In genomic region chr20:10022615-10023014, GRCh38 we compare ENCODE assay signal across 20 cellular contexts.
"Had no signal": no experiment of that assay in that cellular context is flagged by ENCODE, and none has a peak within 500 bp of the region (broad histone marks: within the 10 kb centered on the region; RNA-seq: fewer than 3 reads in every experiment).

No MANE protein-coding gene starts in this region.

- H3K4me1 Mint-ChIP-seq: activated CD4-positive, alpha-beta T cell treated with anti-CD3 and anti-CD28 coated beads for 36 hours; naive thymus-derived CD8-positive, alpha-beta T cell; WTC11 had no signal

- H3K27ac Mint-ChIP-seq: activated CD4-positive, alpha-beta memory T cell treated with anti-CD3 and anti-CD28 coated beads for 36 hours; activated CD4-positive, alpha-beta T cell treated with anti-CD3 and anti-CD28 coated beads for 36 hours; activated naive CD4-positive, alpha-beta T cell treated with anti-CD3 and anti-CD28 coated beads, Interleukin-2, amount 50 U/mL, for 72 hours; activated T-helper 1 cell treated with anti-CD3 and anti-CD28 coated beads, Interleukin-12 subunit alpha, Interleukin-12 subunit beta, Interleukin-2, Interleukin-4 antibody, amounts not matched to agents 30 ng/mL and 10 ng/mL and 1 ng/mL, durations not matched to agents 14 hours and 24 hours and 36 hours; naive thymus-derived CD8-positive, alpha-beta T cell; WTC11 had no signal

- H3K4me3 Mint-ChIP-seq: activated CD4-positive, alpha-beta memory T cell treated with anti-CD3 and anti-CD28 coated beads for 36 hours; activated CD4-positive, alpha-beta T cell treated with anti-CD3 and anti-CD28 coated beads for 36 hours; activated T-helper 1 cell treated with anti-CD3 and anti-CD28 coated beads, Interleukin-12 subunit alpha, Interleukin-12 subunit beta, Interleukin-2, Interleukin-4 antibody, amounts not matched to agents 30 ng/mL and 10 ng/mL and 1 ng/mL, durations not matched to agents 14 hours and 24 hours and 36 hours; naive thymus-derived CD8-positive, alpha-beta T cell; WTC11 had no signal

- H3K36me3 ChIP-seq: adrenal gland, esophagus muscularis mucosa, lower lobe of right lung, prostate gland, tibial artery, uterus had no signal

- H3K9me3 Mint-ChIP-seq: activated T-helper 1 cell treated with anti-CD3 and anti-CD28 coated beads, Interleukin-12 subunit alpha, Interleukin-12 subunit beta, Interleukin-2, Interleukin-4 antibody, amounts not matched to agents 30 ng/mL and 10 ng/mL and 1 ng/mL, durations not matched to agents 14 hours and 24 hours and 36 hours had no signal

- DNase-seq: activated CD4-positive, alpha-beta memory T cell treated with anti-CD3 and anti-CD28 coated beads for 36 hours; activated CD4-positive, alpha-beta T cell treated with anti-CD3 and anti-CD28 coated beads for 36 hours; activated gamma-delta T cell treated with Interleukin-2 at 50 U/mL for 16 hours; activated T-cell treated with anti-CD3 and anti-CD28 coated beads for 4 hours; adrenal gland; effector CD4-positive, alpha-beta T cell; hippocampal formation; lower lobe of right lung; naive thymus-derived CD8-positive, alpha-beta T cell; right cardiac atrium; stimulated activated naive CD8-positive, alpha-beta T cell treated with anti-CD3 and anti-CD28 coated beads, Interleukin-15, Interleukin-2, amounts not matched to agents 100 U/mL and 50 U/mL, for 24 hours; substantia nigra; tibial artery; uterus had no signal

- ATAC-seq: activated CD4-positive, alpha-beta T cell treated with anti-CD3 and anti-CD28 coated beads for 36 hours; activated naive CD4-positive, alpha-beta T cell treated with anti-CD3 and anti-CD28 coated beads, Interleukin-2, amount 50 U/mL, for 72 hours; lower lobe of right lung; naive thymus-derived CD8-positive, alpha-beta T cell; right cardiac atrium; stimulated activated naive CD8-positive, alpha-beta T cell treated with anti-CD3 and anti-CD28 coated beads, Interleukin-15, Interleukin-2, amounts not matched to agents 100 U/mL and 50 U/mL, for 24 hours; WTC11 had no signal

- H3K27ac ChIP-seq: adrenal gland, esophagus muscularis mucosa, lower lobe of right lung, prostate gland, skin epidermis, tibial artery, uterus had no signal

- H3K4me3 ChIP-seq: adrenal gland, esophagus muscularis mucosa, lower lobe of right lung, prostate gland, skin epidermis, tibial artery, uterus had no signal

- H3K36me3 Mint-ChIP-seq: WTC11 had no signal

- H3K27me3 ChIP-seq: adrenal gland, tibial artery, uterus had no signal

- H3K4me1 ChIP-seq: adrenal gland, esophagus muscularis mucosa, prostate gland, tibial artery, uterus had no signal
